ENCODE assay signal across 8 cellular contexts in the genomic region with DNA sequence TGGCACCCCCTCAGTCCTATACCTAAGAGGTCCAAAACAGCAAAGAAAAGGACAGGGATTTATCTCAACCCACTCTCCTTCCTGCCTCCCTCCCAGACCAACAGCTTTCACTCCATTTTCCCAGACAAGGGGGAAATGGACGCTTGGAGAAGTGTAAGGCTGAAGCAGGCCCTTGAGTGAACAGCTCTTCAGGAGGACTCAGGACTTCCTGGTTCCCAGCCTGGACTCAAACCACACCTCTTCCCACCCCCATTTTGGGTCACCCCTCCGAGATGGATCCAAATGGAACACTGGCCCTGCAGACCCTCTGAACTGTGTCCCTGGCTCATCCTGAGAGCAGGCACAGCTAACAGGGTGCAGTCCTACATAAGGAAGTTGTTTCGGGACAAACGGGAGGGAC. TPM values are rescaled to one million over a fixed set of nuclear protein-coding genes. Genes with fewer than 3 reads are reported as not detected.
DNase-seq lines count a peak whose midpoint lies in the region; ATAC-seq and TF ChIP-seq lines count a peak whose summit lies in the region.

No MANE protein-coding gene starts in this region.

- H3K27me3 ChIP-seq in kidney epithelial cell (ENCODE audit: control insufficient read depth, insufficient read depth, low read length) (no peaks in the 10 kb centered on the region), thoracic aorta (replicated peaks; ENCODE audit: insufficient read depth) (no peaks in the 10 kb centered on the region)

- H3K4me1 ChIP-seq in thoracic aorta (ENCODE audit: control insufficient read depth in 1 of 2, low read depth in 2 of 2): peaks cover 34 to 55% of the 10 kb centered on the region in 2 donors

- H3K36me3 Mint-ChIP-seq in activated CD8-positive, alpha-beta T cell treated with anti-CD3 and anti-CD28 coated beads, Interleukin-2, amount 10 ng/mL, durations not matched to agents 7 days and 5 days (ENCODE audit: low read depth): peaks cover 44% of the 10 kb centered on the region

- TF ChIP-seq CTCF in kidney epithelial cell (IDR thresholded peaks at IDR 0.05; ENCODE audit: insufficient read depth, low read length, poor library complexity, severe bottlenecking): no peak
- no peak for TF ChIP-seq CTCF in thoracic aorta (IDR thresholded peaks at IDR 0.05)

- peak overlapping the region; percentile 95 for H3K4me3 Mint-ChIP-seq in activated CD8-positive, alpha-beta T cell treated with anti-CD3 and anti-CD28 coated beads, Interleukin-2, amount 10 ng/mL, durations not matched to agents 7 days and 5 days

- H3K27me3 Mint-ChIP-seq in activated CD8-positive, alpha-beta T cell treated with anti-CD3 and anti-CD28 coated beads, Interleukin-2, amount 10 ng/mL, durations not matched to agents 7 days and 5 days (ENCODE audit: low read depth): no peaks in the 10 kb centered on the region

- no peaks in the 10 kb centered on the region for H3K9me3 ChIP-seq in thoracic aorta

- CTCF ChIA-PET in activated CD8-positive, alpha-beta T cell treated with anti-CD3 and anti-CD28 coated beads, Interleukin-2, amount 10 ng/mL, durations not matched to agents 7 days and 5 days (lab: Charles Lee): interaction anchor here (0.8 to 6.3 kb wide), 10 partner anchors 12 to 241 kb away, joined by 3 to 35 read pairs (median 4); a partner anchor contains a TSS

- peak overlapping the region; percentile 97 for H3K4me3 ChIP-seq in kidney epithelial cell (ENCODE audit: low read depth, low read length)
- peak overlapping the region; percentile 94 for H3K4me3 ChIP-seq in thoracic aorta

- H3K27ac ChIP-seq in thoracic aorta: peak overlapping the region; percentile 2 to 19

- peak overlapping the region; percentile 89 for H3K27ac Mint-ChIP-seq in activated CD8-positive, alpha-beta T cell treated with anti-CD3 and anti-CD28 coated beads, Interleukin-2, amount 10 ng/mL, durations not matched to agents 7 days and 5 days

- POLR2A ChIA-PET in activated CD8-positive, alpha-beta T cell treated with anti-CD3 and anti-CD28 coated beads, Interleukin-2, amount 10 ng/mL, durations not matched to agents 7 days and 5 days (lab: Charles Lee): interaction anchor here (1.4 to 3.6 kb wide), 2 partner anchors 14 to 73 kb away, joined by 4 to 28 read pairs; a partner anchor contains a TSS

- peaks cover 1% of the 10 kb centered on the region for H3K36me3 ChIP-seq in kidney epithelial cell (ENCODE audit: control insufficient read depth, insufficient read depth, low read length)
- H3K36me3 ChIP-seq in thoracic aorta: peaks cover 10% of the 10 kb centered on the region

- DNase-seq in activated naive CD4-positive, alpha-beta T cell treated with Interleukin-2 at 50 U/mL for 16 hours: peak; percentile 4
- DNase-seq in activated naive CD4-positive, alpha-beta T cell (lab: John Stamatoyannopoulos, UW): no peak
- DNase-seq in activated CD8-positive, alpha-beta T cell treated with anti-CD3 and anti-CD28 coated beads, Interleukin-2, amount 10 ng/mL, durations not matched to agents 7 days and 5 days: no peak
- DNase-seq in kidney epithelial cell (ENCODE audit: low read depth): no peak
- no peak for DNase-seq in thoracic aorta (ENCODE audit: low spot score)
- no peak for DNase-seq in NCI-H748 (lab: John Stamatoyannopoulos, UW; ENCODE audit: unreplicated experiment)
- DNase-seq in pons (ENCODE audit: low spot score): no peak
- no peak for DNase-seq in germinal center (ENCODE audit: low spot score)

- no peak for ATAC-seq in activated CD8-positive, alpha-beta T cell treated with anti-CD3 and anti-CD28 coated beads, Interleukin-2, amount 10 ng/mL, durations not matched to agents 7 days and 5 days
- no peak for ATAC-seq in thoracic aorta (ENCODE audit: insufficient number of reproducible peaks, low FRiP score, low read depth)

- peaks cover 51% of the 10 kb centered on the region for H3K4me1 Mint-ChIP-seq in activated CD8-positive, alpha-beta T cell treated with anti-CD3 and anti-CD28 coated beads, Interleukin-2, amount 10 ng/mL, durations not matched to agents 7 days and 5 days (ENCODE audit: low read depth)

- H3K9me3 Mint-ChIP-seq in activated CD8-positive, alpha-beta T cell treated with anti-CD3 and anti-CD28 coated beads, Interleukin-2, amount 10 ng/mL, durations not matched to agents 7 days and 5 days (ENCODE audit: insufficient read depth): no peaks in the 10 kb centered on the region

RNA-seq across cellular contexts. Expression of a gene that starts 2.7 kb away (rescaled TPM):
- 100 to 1,000 TPM; 113 TPM for total RNA-seq in activated CD8-positive, alpha-beta T cell treated with anti-CD3 and anti-CD28 coated beads, Interleukin-2, amount 10 ng/mL, durations not matched to agents 7 days and 5 days
- 68.9 and 71.8 TPM in 2 replicates for total RNA-seq in kidney epithelial cell
- total RNA-seq in thoracic aorta: 100 to 1,000 TPM in 1 of 2 donors, 10 to 100 TPM in 1; 56.5 to 101 TPM

RNA-seq across cellular contexts. Expression of a gene that starts 11.9 kb away (rescaled TPM):
- 1 to 10 TPM; 9.5 to 9.9 TPM for total RNA-seq in activated CD8-positive, alpha-beta T cell treated with anti-CD3 and anti-CD28 coated beads, Interleukin-2, amount 10 ng/mL, durations not matched to agents 7 days and 5 days
- total RNA-seq in kidney epithelial cell (3.8 and 5.1 TPM in 2 replicates), thoracic aorta (1 to 10 TPM in 1 of 2 donors, not detected in 1; 1.3 TPM)

RNA-seq across cellular contexts. Expression of a gene that starts 36.7 kb away (rescaled TPM):
- total RNA-seq in activated CD8-positive, alpha-beta T cell treated with anti-CD3 and anti-CD28 coated beads, Interleukin-2, amount 10 ng/mL, durations not matched to agents 7 days and 5 days: under 1 TPM in 1 of 2 experiments, not detected in 1; 0.16 TPM
- total RNA-seq in kidney epithelial cell (0.04 TPM in 1 of 2 replicates, not detected in the other), thoracic aorta (1 to 10 TPM; 1.2 to 2.4 TPM)

RNA-seq across cellular contexts. Expression of a gene that starts 39.3 kb away (rescaled TPM):
- 10 to 100 TPM; 57.5 to 59.8 TPM for total RNA-seq in activated CD8-positive, alpha-beta T cell treated with anti-CD3 and anti-CD28 coated beads, Interleukin-2, amount 10 ng/mL, durations not matched to agents 7 days and 5 days
- total RNA-seq in kidney epithelial cell (57.0 and 68.5 TPM in 2 replicates), thoracic aorta (10 to 100 TPM; 53.2 to 68.1 TPM)

RNA-seq across cellular contexts. Expression of a gene that starts 52.8 kb away (rescaled TPM):
- 10 to 100 TPM; 35.8 to 37.8 TPM for total RNA-seq in activated CD8-positive, alpha-beta T cell treated with anti-CD3 and anti-CD28 coated beads, Interleukin-2, amount 10 ng/mL, durations not matched to agents 7 days and 5 days
- total RNA-seq in kidney epithelial cell (67.9 and 74.3 TPM in 2 replicates), thoracic aorta (10 to 100 TPM; 77.7 to 93.4 TPM)
